In genomic region chr12:120239776-120240494, GRCh38 we compare ENCODE assay signal across 12 cellular contexts. TPM values are rescaled to one million over a fixed set of nuclear protein-coding genes. Genes with fewer than 3 reads are reported as not detected.
DNase-seq lines count a peak whose midpoint lies in the region; ATAC-seq lines count a peak whose summit lies in the region.
"Had no signal": no experiment of that assay in that cellular context is flagged by ENCODE, and none has a peak within 500 bp of the region (broad histone marks: within the 10 kb centered on the region; RNA-seq: fewer than 3 reads in every experiment).

No MANE protein-coding gene starts in this region.

- ATAC-seq in T-cell (replicated peaks in 1 of 4) (peak in 1 of 4 experiments; percentile 25), left colon (peak; percentile 81), sciatic nerve (no peak)
- no peak for ATAC-seq in stimulated activated effector memory CD8-positive, alpha-beta T cell treated with anti-CD3 and anti-CD28 coated beads, Interleukin-12 subunit alpha, Interleukin-12 subunit beta, amount 100 ng/mL, for 72 hours

- no peaks in the 10 kb centered on the region for H3K9me3 Mint-ChIP-seq in T-helper 1 cell treated with Interleukin-12 subunit alpha and Interleukin-12 subunit beta and Interleukin-4 antibody, amounts not matched to agents 30 μg/mL and 1 μg/mL, for 36 hours
- H3K9me3 Mint-ChIP-seq in T-cell, result no peaks in the 10 kb centered on the region
- no peaks in the 10 kb centered on the region for H3K9me3 Mint-ChIP-seq in stimulated activated effector memory CD8-positive, alpha-beta T cell treated with anti-CD3 and anti-CD28 coated beads, Interleukin-12 subunit alpha, Interleukin-12 subunit beta, amount 100 ng/mL, for 72 hours
- no peaks in the 10 kb centered on the region for H3K9me3 Mint-ChIP-seq in activated T-helper 1 cell treated with anti-CD3 and anti-CD28 coated beads, Interleukin-12 subunit alpha, Interleukin-12 subunit beta, Interleukin-2, Interleukin-4 antibody, amounts not matched to agents 30 ng/mL and 10 ng/mL and 1 ng/mL, durations not matched to agents 14 hours and 24 hours and 36 hours
- H3K9me3 Mint-ChIP-seq: activated T-helper 2 cell treated with anti-CD3 and anti-CD28 coated beads, Interferon-gamma antibody, Interleukin-2, Interleukin-4, amounts not matched to agents 10 μg/mL and 5 μg/mL and 100 μg/mL, durations not matched to agents 14 hours and 24 hours and 36 hours had no signal

- intact Hi-C loops in left colon (cut with DNase I, micrococcal nuclease), result no loop called here
- intact Hi-C loops in activated T-helper 1 cell treated with anti-CD3 and anti-CD28 coated beads, Interleukin-12 subunit alpha, Interleukin-12 subunit beta, Interleukin-2, Interleukin-4 antibody, amounts not matched to agents 30 ng/mL and 10 ng/mL and 1 ng/mL, durations not matched to agents 14 hours and 24 hours and 36 hours (cut with micrococcal nuclease), result no loop called here
- intact Hi-C loops in sciatic nerve (cut with DNase I), result no loop called here

- CTCF ChIA-PET in T-cell (lab: Charles Lee), result interaction anchor here (0.6 to 3.2 kb wide), 7 partner anchors 8 to 127 kb away, joined by 3 to 14 read pairs (median 3); partner anchors contain the start of gene PXN (in 1 of the 2)

- no peaks in the 10 kb centered on the region for H3K27me3 Mint-ChIP-seq in T-helper 1 cell treated with Interleukin-12 subunit alpha and Interleukin-12 subunit beta and Interleukin-4 antibody, amounts not matched to agents 30 μg/mL and 1 μg/mL, for 36 hours (ENCODE audit: low read depth)
- H3K27me3 Mint-ChIP-seq in T-cell, result no peaks in the 10 kb centered on the region
- no peaks in the 10 kb centered on the region for H3K27me3 Mint-ChIP-seq in activated T-helper 1 cell treated with anti-CD3 and anti-CD28 coated beads, Interleukin-12 subunit alpha, Interleukin-12 subunit beta, Interleukin-2, Interleukin-4 antibody, amounts not matched to agents 30 ng/mL and 10 ng/mL and 1 ng/mL, durations not matched to agents 14 hours and 24 hours and 36 hours (ENCODE audit: insufficient read depth)

- peaks cover 67% of the 10 kb centered on the region for H3K4me1 Mint-ChIP-seq in T-helper 1 cell treated with Interleukin-12 subunit alpha and Interleukin-12 subunit beta and Interleukin-4 antibody, amounts not matched to agents 30 μg/mL and 1 μg/mL, for 36 hours (ENCODE audit: low read depth)
- H3K4me1 Mint-ChIP-seq in T-cell, result peaks cover 70 to 88% (median 84%) of the 10 kb centered on the region in 3 donors
- peaks cover 65% of the 10 kb centered on the region for H3K4me1 Mint-ChIP-seq in stimulated activated effector memory CD8-positive, alpha-beta T cell treated with anti-CD3 and anti-CD28 coated beads, Interleukin-12 subunit alpha, Interleukin-12 subunit beta, amount 100 ng/mL, for 72 hours
- H3K4me1 Mint-ChIP-seq in activated T-helper 1 cell treated with anti-CD3 and anti-CD28 coated beads, Interleukin-12 subunit alpha, Interleukin-12 subunit beta, Interleukin-2, Interleukin-4 antibody, amounts not matched to agents 30 ng/mL and 10 ng/mL and 1 ng/mL, durations not matched to agents 14 hours and 24 hours and 36 hours (ENCODE audit: low read depth), result peaks cover 61% of the 10 kb centered on the region

- POLR2A ChIA-PET in T-cell (lab: Charles Lee), result interaction anchor here (0.6 to 1.3 kb wide), 6 partner anchors 8 to 538 kb away, joined by 3 to 8 read pairs (median 5); partner anchors contain the start of gene RPLP0 (in 1 of the 2)

- H3K36me3 Mint-ChIP-seq in T-helper 1 cell treated with Interleukin-12 subunit alpha and Interleukin-12 subunit beta and Interleukin-4 antibody, amounts not matched to agents 30 μg/mL and 1 μg/mL, for 36 hours (ENCODE audit: low read depth), result peaks cover 14% of the 10 kb centered on the region
- H3K36me3 Mint-ChIP-seq in T-cell, result peaks cover 13% of the 10 kb centered on the region
- H3K36me3 Mint-ChIP-seq in stimulated activated effector memory CD8-positive, alpha-beta T cell treated with anti-CD3 and anti-CD28 coated beads, Interleukin-12 subunit alpha, Interleukin-12 subunit beta, amount 100 ng/mL, for 72 hours, result no peaks in the 10 kb centered on the region
- H3K36me3 Mint-ChIP-seq in activated T-helper 1 cell treated with anti-CD3 and anti-CD28 coated beads, Interleukin-12 subunit alpha, Interleukin-12 subunit beta, Interleukin-2, Interleukin-4 antibody, amounts not matched to agents 30 ng/mL and 10 ng/mL and 1 ng/mL, durations not matched to agents 14 hours and 24 hours and 36 hours (ENCODE audit: low read depth), result peaks cover 12% of the 10 kb centered on the region

- no peak overlapping the region for H3K4me3 Mint-ChIP-seq in T-helper 1 cell treated with Interleukin-12 subunit alpha and Interleukin-12 subunit beta and Interleukin-4 antibody, amounts not matched to agents 30 μg/mL and 1 μg/mL, for 36 hours
- H3K4me3 Mint-ChIP-seq in T-cell, result peak overlapping the region in 1 of 3 donors; percentile 30
- H3K4me3 Mint-ChIP-seq in stimulated activated effector memory CD8-positive, alpha-beta T cell treated with anti-CD3 and anti-CD28 coated beads, Interleukin-12 subunit alpha, Interleukin-12 subunit beta, amount 100 ng/mL, for 72 hours, result no peak overlapping the region
- H3K4me3 Mint-ChIP-seq in activated T-helper 1 cell treated with anti-CD3 and anti-CD28 coated beads, Interleukin-12 subunit alpha, Interleukin-12 subunit beta, Interleukin-2, Interleukin-4 antibody, amounts not matched to agents 30 ng/mL and 10 ng/mL and 1 ng/mL, durations not matched to agents 14 hours and 24 hours and 36 hours, result no peak overlapping the region

- peak overlapping the region; percentile 62 for H3K27ac Mint-ChIP-seq in T-helper 1 cell treated with Interleukin-12 subunit alpha and Interleukin-12 subunit beta and Interleukin-4 antibody, amounts not matched to agents 30 μg/mL and 1 μg/mL, for 36 hours
- H3K27ac Mint-ChIP-seq in T-cell, result peak overlapping the region; percentile 80 to 85
- H3K27ac Mint-ChIP-seq in stimulated activated effector memory CD8-positive, alpha-beta T cell treated with anti-CD3 and anti-CD28 coated beads, Interleukin-12 subunit alpha, Interleukin-12 subunit beta, amount 100 ng/mL, for 72 hours, result peak overlapping the region; percentile 32
- H3K27ac Mint-ChIP-seq in activated T-helper 1 cell treated with anti-CD3 and anti-CD28 coated beads, Interleukin-12 subunit alpha, Interleukin-12 subunit beta, Interleukin-2, Interleukin-4 antibody, amounts not matched to agents 30 ng/mL and 10 ng/mL and 1 ng/mL, durations not matched to agents 14 hours and 24 hours and 36 hours, result no peak overlapping the region
- H3K27ac Mint-ChIP-seq: activated T-helper 2 cell treated with anti-CD3 and anti-CD28 coated beads, Interferon-gamma antibody, Interleukin-2, Interleukin-4, amounts not matched to agents 10 μg/mL and 5 μg/mL and 100 μg/mL, durations not matched to agents 14 hours and 24 hours and 36 hours had no signal

- DNase-seq in T-helper 1 cell, result no peak
- no peak for DNase-seq in T-cell
- DNase-seq in left colon, result no peak
- no peak for DNase-seq in stimulated activated effector memory CD8-positive, alpha-beta T cell treated with anti-CD3 and anti-CD28 coated beads, Interleukin-12 subunit alpha, Interleukin-12 subunit beta, amount 100 ng/mL, for 72 hours (ENCODE audit: low spot score in 2 of 2)
- DNase-seq in activated T-helper 1 cell treated with anti-CD3 and anti-CD28 coated beads, Interleukin-12 subunit alpha, Interleukin-12 subunit beta, Interleukin-2, Interleukin-4 antibody, amounts not matched to agents 30 ng/mL and 10 ng/mL and 1 ng/mL, durations not matched to agents 14 hours and 24 hours and 36 hours (ENCODE audit: low spot score), result no peak
- no peak for DNase-seq in central memory CD4-positive, alpha-beta T cell
- no peak for DNase-seq in sciatic nerve (ENCODE audit: low spot score)
- DNase-seq: 8988T; NCI-H2081; stimulated activated naive CD4-positive, alpha-beta T cell treated with Interleukin-2 at 50 U/mL for 16 hours had no signal

RNA-seq across cellular contexts. Expression of gene PXN, which starts 25.6 kb away (rescaled TPM):
- 100 to 1,000 TPM; 128 to 202 (median 137) TPM for total RNA-seq in T-cell
- total RNA-seq in left colon, result 100 to 1,000 TPM; 161 to 164 TPM
- 53.0 and 57.7 TPM in 2 replicates for total RNA-seq in activated T-helper 1 cell treated with anti-CD3 and anti-CD28 coated beads, Interleukin-12 subunit alpha, Interleukin-12 subunit beta, Interleukin-2, Interleukin-4 antibody, amounts not matched to agents 30 ng/mL and 10 ng/mL and 1 ng/mL, durations not matched to agents 14 hours and 24 hours and 36 hours
- total RNA-seq in sciatic nerve, result 183 TPM

RNA-seq across cellular contexts. Expression of gene RPLP0, which starts 39.0 kb away (rescaled TPM):
- 1,000 to 10,000 TPM; 1,782 to 2,711 (median 2,416) TPM for total RNA-seq in T-cell
- total RNA-seq in left colon, result 1,000 to 10,000 TPM; 1,414 to 1,580 TPM
- 2,459 and 2,531 TPM in 2 replicates for total RNA-seq in activated T-helper 1 cell treated with anti-CD3 and anti-CD28 coated beads, Interleukin-12 subunit alpha, Interleukin-12 subunit beta, Interleukin-2, Interleukin-4 antibody, amounts not matched to agents 30 ng/mL and 10 ng/mL and 1 ng/mL, durations not matched to agents 14 hours and 24 hours and 36 hours
- 760 TPM for total RNA-seq in sciatic nerve

RNA-seq across cellular contexts. Expression of gene GCN1, which starts 45.4 kb away (rescaled TPM):
- total RNA-seq in T-cell, result 100 to 1,000 TPM; 139 to 171 (median 161) TPM
- 10 to 100 TPM; 61.3 to 78.8 TPM for total RNA-seq in left colon
- total RNA-seq in activated T-helper 1 cell treated with anti-CD3 and anti-CD28 coated beads, Interleukin-12 subunit alpha, Interleukin-12 subunit beta, Interleukin-2, Interleukin-4 antibody, amounts not matched to agents 30 ng/mL and 10 ng/mL and 1 ng/mL, durations not matched to agents 14 hours and 24 hours and 36 hours, result 164 and 173 TPM in 2 replicates
- total RNA-seq in sciatic nerve, result 82.6 TPM

RNA-seq across cellular contexts. Expression of gene RNU4-2, which starts 51.8 kb away (rescaled TPM):
- total RNA-seq in T-cell (over 10,000 TPM; 10,465 to 16,097 (median 12,527) TPM), left colon (1,000 to 10,000 TPM; 7,104 to 9,174 TPM), sciatic nerve (15,390 TPM)
- total RNA-seq in activated T-helper 1 cell treated with anti-CD3 and anti-CD28 coated beads, Interleukin-12 subunit alpha, Interleukin-12 subunit beta, Interleukin-2, Interleukin-4 antibody, amounts not matched to agents 30 ng/mL and 10 ng/mL and 1 ng/mL, durations not matched to agents 14 hours and 24 hours and 36 hours, result 5,055 and 7,832 TPM in 2 replicates

RNA-seq across cellular contexts. Expression of gene RNU4-1, which starts 53.1 kb away (rescaled TPM):
- 1,000 to 10,000 TPM; 1,482 to 2,823 (median 1,909) TPM for total RNA-seq in T-cell
- 1,000 to 10,000 TPM; 2,546 to 2,662 TPM for total RNA-seq in left colon
- 2,369 and 3,474 TPM in 2 replicates for total RNA-seq in activated T-helper 1 cell treated with anti-CD3 and anti-CD28 coated beads, Interleukin-12 subunit alpha, Interleukin-12 subunit beta, Interleukin-2, Interleukin-4 antibody, amounts not matched to agents 30 ng/mL and 10 ng/mL and 1 ng/mL, durations not matched to agents 14 hours and 24 hours and 36 hours
- total RNA-seq in sciatic nerve, result 1,748 TPM
